ENCODE assay signal across 8 cellular contexts in the genomic region with DNA sequence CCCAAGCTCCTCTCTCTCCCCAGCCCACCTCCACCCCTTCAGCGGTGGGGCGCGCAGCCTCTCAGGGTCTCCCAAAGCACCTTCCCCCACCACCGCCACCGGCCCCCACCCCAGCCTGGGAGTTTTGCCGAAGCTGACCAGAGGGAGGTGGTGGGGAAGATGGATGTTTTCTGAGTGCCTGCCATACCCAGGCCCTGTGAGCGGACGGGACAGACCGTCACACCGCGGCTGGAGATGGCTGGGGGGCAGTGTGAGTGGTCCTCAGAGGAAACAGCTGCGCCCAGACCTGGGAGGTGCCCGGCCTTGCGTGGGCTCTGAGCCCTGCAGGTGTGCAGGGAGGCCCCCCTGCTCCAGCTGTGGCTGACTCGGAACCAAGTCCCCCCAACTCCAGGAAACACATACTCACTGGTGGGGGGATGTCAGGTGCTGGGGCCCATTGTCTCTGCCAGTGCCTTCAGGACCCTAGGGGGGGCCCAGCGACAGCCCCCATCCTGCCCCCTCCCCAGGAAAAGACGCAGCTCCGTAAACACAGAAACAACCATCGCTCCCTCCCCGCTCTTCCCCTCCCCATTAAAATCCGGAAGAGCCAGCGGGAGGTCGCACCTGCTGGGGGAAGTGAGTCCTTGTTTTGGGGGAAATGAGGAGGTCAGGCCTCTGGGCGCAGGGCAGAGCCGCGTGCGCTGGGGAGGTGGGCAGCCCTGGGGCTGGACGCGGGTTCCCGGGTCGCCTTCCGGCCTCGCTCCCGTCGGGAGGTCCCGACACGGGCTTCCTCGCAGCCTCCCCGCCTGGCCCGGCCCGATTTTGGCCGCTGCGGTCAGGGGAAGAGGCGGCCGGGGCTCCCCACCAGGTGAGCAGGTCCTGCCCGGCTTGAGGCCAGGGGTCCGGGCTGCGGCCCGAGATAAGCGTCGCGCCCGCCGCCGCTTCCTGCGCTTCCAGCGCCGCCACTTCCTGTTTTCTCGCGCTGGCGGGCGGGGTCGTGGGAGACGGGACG. TPM values are rescaled to one million over a fixed set of nuclear protein-coding genes. Genes with fewer than 3 reads are reported as not detected.
DNase-seq lines count a peak whose midpoint lies in the region; ATAC-seq and TF ChIP-seq lines count a peak whose summit lies in the region.

No MANE protein-coding gene starts in this region.

- H3K27me3 ChIP-seq in left ventricle myocardium inferior (ENCODE audit: low read depth) (peaks cover 96% of the 10 kb centered on the region), liver (ENCODE audit: control insufficient read depth in 4 of 4, insufficient read depth in 4 of 4, low read length in 3 of 4) (peaks cover 0 to 6% (median 2%) of the 10 kb centered on the region in 4 donors)

- peaks cover 7% of the 10 kb centered on the region for H3K36me3 ChIP-seq in left ventricle myocardium inferior
- H3K36me3 ChIP-seq in liver (ENCODE audit: control insufficient read depth in 4 of 4, insufficient read depth in 3 of 4, low read depth in 1 of 4, low read length in 3 of 4): no peaks in the 10 kb centered on the region

- peak overlapping the region; percentile 44 for H3K27ac Mint-ChIP-seq in activated CD8-positive, alpha-beta T cell treated with anti-CD3 and anti-CD28 coated beads, Interleukin-2, amount 10 ng/mL, durations not matched to agents 7 days and 5 days

- H3K36me3 Mint-ChIP-seq in activated CD8-positive, alpha-beta T cell treated with anti-CD3 and anti-CD28 coated beads, Interleukin-2, amount 10 ng/mL, durations not matched to agents 7 days and 5 days (ENCODE audit: low read depth): no peaks in the 10 kb centered on the region

- H3K4me3 ChIP-seq in left ventricle myocardium inferior (peak overlapping the region; percentile 58), liver (ENCODE audit: low read depth in 1 of 3, low read length in 3 of 3) (peak overlapping the region in 1 of 3 donors; percentile 48)

- ATAC-seq in left ventricle myocardium superior (no peak), HG03354 (IDR thresholded peaks at IDR 0.05; ENCODE audit: poor library complexity, severe bottlenecking, unreplicated experiment) (no peak), HG03108 (IDR thresholded peaks at IDR 0.05; ENCODE audit: unreplicated experiment) (no peak), HG02885 (IDR thresholded peaks at IDR 0.05; ENCODE audit: poor library complexity, unreplicated experiment) (no peak)
- no peak for ATAC-seq in activated CD8-positive, alpha-beta T cell treated with anti-CD3 and anti-CD28 coated beads, Interleukin-2, amount 10 ng/mL, durations not matched to agents 7 days and 5 days

- no peaks in the 10 kb centered on the region for H3K9me3 Mint-ChIP-seq in activated CD8-positive, alpha-beta T cell treated with anti-CD3 and anti-CD28 coated beads, Interleukin-2, amount 10 ng/mL, durations not matched to agents 7 days and 5 days (ENCODE audit: insufficient read depth)

- POLR2A ChIA-PET in activated CD8-positive, alpha-beta T cell treated with anti-CD3 and anti-CD28 coated beads, Interleukin-2, amount 10 ng/mL, durations not matched to agents 7 days and 5 days (lab: Charles Lee): interaction anchor here (1.5 kb wide), 1 partner anchor 12 kb away, joined by 3 read pairs; no protein-coding TSS in a partner anchor

- intact Hi-C loops in left ventricle myocardium inferior (cut with micrococcal nuclease) (no loop called here), left ventricle myocardium superior (cut with micrococcal nuclease) (no loop called here)

- H3K9me3 ChIP-seq in left ventricle myocardium inferior (replicated peaks) (no peaks in the 10 kb centered on the region), liver (ENCODE audit: control insufficient read depth in 4 of 4, low read length in 3 of 4) (no peaks in the 10 kb centered on the region)

- 11% methylated on average over 65 of the region's 65 CpGs for WGBS in liver

- peaks cover 13% of the 10 kb centered on the region for H3K27me3 Mint-ChIP-seq in activated CD8-positive, alpha-beta T cell treated with anti-CD3 and anti-CD28 coated beads, Interleukin-2, amount 10 ng/mL, durations not matched to agents 7 days and 5 days (ENCODE audit: low read depth)

- peak overlapping the region; percentile 89 for H3K27ac ChIP-seq in left ventricle myocardium inferior (replicated peaks)
- H3K27ac ChIP-seq in liver (ENCODE audit: low read depth in 1 of 2, low read length in 2 of 2): peak overlapping the region in 1 of 2 donors; percentile 46
- no peak overlapping the region for H3K27ac ChIP-seq in substantia nigra (ENCODE audit: low read depth, low read length, poor library complexity, severe bottlenecking)

- H3K9ac ChIP-seq in liver (ENCODE audit: low read depth in 1 of 2, low read length in 2 of 2): no peak overlapping the region

- peaks cover 61% of the 10 kb centered on the region for H3K4me1 Mint-ChIP-seq in activated CD8-positive, alpha-beta T cell treated with anti-CD3 and anti-CD28 coated beads, Interleukin-2, amount 10 ng/mL, durations not matched to agents 7 days and 5 days (ENCODE audit: low read depth)

- TF ChIP-seq CTCF in left ventricle myocardium inferior (IDR thresholded peaks at IDR 0.05; ENCODE audit: borderline replicate concordance) (no peak), liver (IDR thresholded peaks at IDR 0.05; ENCODE audit: low read depth, low read length, missing input control) (no peak)

- TF ChIP-seq RAD21 in liver (IDR thresholded peaks at IDR 0.05): no peak

- peak overlapping the region; percentile 61 for H3K4me3 Mint-ChIP-seq in activated CD8-positive, alpha-beta T cell treated with anti-CD3 and anti-CD28 coated beads, Interleukin-2, amount 10 ng/mL, durations not matched to agents 7 days and 5 days

- CTCF ChIA-PET in activated CD8-positive, alpha-beta T cell treated with anti-CD3 and anti-CD28 coated beads, Interleukin-2, amount 10 ng/mL, durations not matched to agents 7 days and 5 days (lab: Charles Lee): interaction anchor here (0.6 to 7.5 kb wide), 5 partner anchors 10 to 1796 kb away, joined by 4 to 197 read pairs (median 35); a partner anchor contains a TSS

- no peak for DNase-seq in left ventricle myocardium inferior
- no peak for DNase-seq in left ventricle myocardium superior
- no peak for DNase-seq in activated CD8-positive, alpha-beta T cell treated with anti-CD3 and anti-CD28 coated beads, Interleukin-2, amount 10 ng/mL, durations not matched to agents 7 days and 5 days
- DNase-seq in substantia nigra (lab: John Stamatoyannopoulos, UW): no peak

- H3K4me1 ChIP-seq in left ventricle myocardium inferior (peaks cover 54% of the 10 kb centered on the region), liver (ENCODE audit: control insufficient read depth in 4 of 4, insufficient read depth in 4 of 4, low read length in 3 of 4) (peaks cover 7 to 26% (median 11%) of the 10 kb centered on the region in 4 donors)

TF ChIP-seq in liver, 16 proteins besides CTCF, POLR2A, EP300 and RAD21:
- TF ChIP-seq EGR1 (IDR thresholded peaks at IDR 0.05; ENCODE audit: low read depth in 2 of 2) (no peak), NR2F2 (IDR thresholded peaks at IDR 0.05) (peak; percentile 13)
- TF ChIP-seq, protein P1, sequence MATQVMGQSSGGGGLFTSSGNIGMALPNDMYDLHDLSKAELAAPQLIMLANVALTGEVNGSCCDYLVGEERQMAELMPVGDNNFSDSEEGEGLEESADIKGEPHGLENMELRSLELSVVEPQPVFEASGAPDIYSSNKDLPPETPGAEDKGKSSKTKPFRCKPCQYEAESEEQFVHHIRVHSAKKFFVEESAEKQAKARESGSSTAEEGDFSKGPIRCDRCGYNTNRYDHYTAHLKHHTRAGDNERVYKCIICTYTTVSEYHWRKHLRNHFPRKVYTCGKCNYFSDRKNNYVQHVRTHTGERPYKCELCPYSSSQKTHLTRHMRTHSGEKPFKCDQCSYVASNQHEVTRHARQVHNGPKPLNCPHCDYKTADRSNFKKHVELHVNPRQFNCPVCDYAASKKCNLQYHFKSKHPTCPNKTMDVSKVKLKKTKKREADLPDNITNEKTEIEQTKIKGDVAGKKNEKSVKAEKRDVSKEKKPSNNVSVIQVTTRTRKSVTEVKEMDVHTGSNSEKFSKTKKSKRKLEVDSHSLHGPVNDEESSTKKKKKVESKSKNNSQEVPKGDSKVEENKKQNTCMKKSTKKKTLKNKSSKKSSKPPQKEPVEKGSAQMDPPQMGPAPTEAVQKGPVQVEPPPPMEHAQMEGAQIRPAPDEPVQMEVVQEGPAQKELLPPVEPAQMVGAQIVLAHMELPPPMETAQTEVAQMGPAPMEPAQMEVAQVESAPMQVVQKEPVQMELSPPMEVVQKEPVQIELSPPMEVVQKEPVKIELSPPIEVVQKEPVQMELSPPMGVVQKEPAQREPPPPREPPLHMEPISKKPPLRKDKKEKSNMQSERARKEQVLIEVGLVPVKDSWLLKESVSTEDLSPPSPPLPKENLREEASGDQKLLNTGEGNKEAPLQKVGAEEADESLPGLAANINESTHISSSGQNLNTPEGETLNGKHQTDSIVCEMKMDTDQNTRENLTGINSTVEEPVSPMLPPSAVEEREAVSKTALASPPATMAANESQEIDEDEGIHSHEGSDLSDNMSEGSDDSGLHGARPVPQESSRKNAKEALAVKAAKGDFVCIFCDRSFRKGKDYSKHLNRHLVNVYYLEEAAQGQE (IDR thresholded peaks at IDR 0.05): no peak

RNA-seq across cellular contexts. Expression of a gene that starts 6.1 kb away (rescaled TPM):
- total RNA-seq in left ventricle myocardium inferior (0.55 TPM), left ventricle myocardium superior (0.35 TPM), liver (under 1 TPM; 0.14 to 0.59 TPM)
- total RNA-seq in activated CD8-positive, alpha-beta T cell treated with anti-CD3 and anti-CD28 coated beads, Interleukin-2, amount 10 ng/mL, durations not matched to agents 7 days and 5 days: 1 to 10 TPM; 6.4 to 7.6 TPM
- under 1 TPM; 0.07 to 0.10 TPM for polyA plus RNA-seq in liver

RNA-seq across cellular contexts. Expression of a gene that starts 7.4 kb away (rescaled TPM):
- total RNA-seq in left ventricle myocardium inferior (30.5 TPM), left ventricle myocardium superior (36.8 TPM), liver (1 to 10 TPM; 2.1 to 3.1 TPM)
- total RNA-seq in activated CD8-positive, alpha-beta T cell treated with anti-CD3 and anti-CD28 coated beads, Interleukin-2, amount 10 ng/mL, durations not matched to agents 7 days and 5 days: under 1 TPM; 0.13 to 0.21 TPM
- 1 to 10 TPM; 1.1 to 5.8 TPM for polyA plus RNA-seq in liver

RNA-seq across cellular contexts. Expression of a gene that starts 20.9 kb away (rescaled TPM):
- total RNA-seq in left ventricle myocardium inferior (38.9 TPM), left ventricle myocardium superior (35.6 TPM), liver (1 to 10 TPM; 4.6 to 6.4 TPM)
- 10 to 100 TPM; 49.6 to 55.3 TPM for total RNA-seq in activated CD8-positive, alpha-beta T cell treated with anti-CD3 and anti-CD28 coated beads, Interleukin-2, amount 10 ng/mL, durations not matched to agents 7 days and 5 days
- 10 to 100 TPM; 17.2 to 22.6 TPM for polyA plus RNA-seq in liver

RNA-seq across cellular contexts. Expression of a gene that starts 37.2 kb away (rescaled TPM):
- total RNA-seq in left ventricle myocardium inferior (6.1 TPM), left ventricle myocardium superior (5.4 TPM), liver (10 to 100 TPM in 1 of 2 donors, 1 to 10 TPM in 1; 6.7 to 12.9 TPM)
- total RNA-seq in activated CD8-positive, alpha-beta T cell treated with anti-CD3 and anti-CD28 coated beads, Interleukin-2, amount 10 ng/mL, durations not matched to agents 7 days and 5 days: 100 to 1,000 TPM; 130 to 135 TPM
- polyA plus RNA-seq in liver: 1 to 10 TPM; 4.9 to 5.9 TPM

RNA-seq across cellular contexts. Expression of a gene that starts 37.8 kb away (rescaled TPM):
- total RNA-seq in left ventricle myocardium inferior: 0.52 TPM
- total RNA-seq in left ventricle myocardium superior: 0.27 TPM
- 1 to 10 TPM; 1.5 to 2.0 TPM for total RNA-seq in activated CD8-positive, alpha-beta T cell treated with anti-CD3 and anti-CD28 coated beads, Interleukin-2, amount 10 ng/mL, durations not matched to agents 7 days and 5 days
- total RNA-seq in liver: under 1 TPM; 0.42 to 0.79 TPM
- polyA plus RNA-seq in liver: under 1 TPM; 0.04 to 0.28 TPM
